ENCODE assay signal across 8 cellular contexts in the genomic region with DNA sequence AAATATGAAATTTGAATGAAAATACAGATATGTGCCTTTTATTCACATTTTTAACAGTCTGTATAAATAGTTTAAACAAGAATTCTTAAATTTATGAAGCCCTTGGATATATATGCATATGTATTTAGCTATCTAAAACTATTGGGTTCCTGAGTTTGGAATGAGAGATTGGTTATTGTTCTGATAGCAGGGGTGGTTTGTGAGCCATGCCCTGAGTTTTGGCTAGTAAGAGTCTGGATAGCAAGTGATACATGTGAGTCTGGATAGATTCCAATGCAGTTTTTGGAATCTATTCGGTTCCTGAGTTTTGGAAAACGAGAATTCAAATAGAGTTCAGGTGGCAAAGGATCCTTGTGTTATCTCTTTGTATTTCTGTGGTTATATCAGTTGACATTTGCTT. TPM values are rescaled to one million over a fixed set of nuclear protein-coding genes. Genes with fewer than 3 reads are reported as not detected.
DNase-seq lines count a peak whose midpoint lies in the region; ATAC-seq and TF ChIP-seq lines count a peak whose summit lies in the region.

No MANE protein-coding gene starts in this region.

- intact Hi-C loops in CD8-positive, alpha-beta T cell (cut with DNase I, micrococcal nuclease): no loop called here

- peaks cover 48% of the 10 kb centered on the region for H3K4me1 ChIP-seq in CD8-positive, alpha-beta T cell (ENCODE audit: insufficient read depth, low read length)
- peaks cover 24% of the 10 kb centered on the region for H3K4me1 ChIP-seq in foreskin keratinocyte

- H3K4me3 Mint-ChIP-seq in CD8-positive, alpha-beta T cell: peak overlapping the region; percentile 68
- peak overlapping the region; percentile 92 for H3K4me3 Mint-ChIP-seq in natural killer cell treated with Interleukin-12 subunit alpha and Interleukin-12 subunit beta and Interleukin-15 and Interleukin-18, amount 100 ng/mL, for 72 hours

- H3K27me3 ChIP-seq in CD8-positive, alpha-beta T cell (ENCODE audit: insufficient read depth, low read length): no peaks in the 10 kb centered on the region
- H3K27me3 ChIP-seq in foreskin keratinocyte: no peaks in the 10 kb centered on the region

- H3K27ac ChIP-seq in CD8-positive, alpha-beta T cell (ENCODE audit: low read depth, low read length): no peak overlapping the region
- no peak overlapping the region for H3K27ac ChIP-seq in foreskin keratinocyte

- H3K9me3 Mint-ChIP-seq in CD8-positive, alpha-beta T cell: no peaks in the 10 kb centered on the region
- H3K9me3 Mint-ChIP-seq in natural killer cell treated with Interleukin-12 subunit alpha and Interleukin-12 subunit beta and Interleukin-15 and Interleukin-18, amount 100 ng/mL, for 72 hours: no peaks in the 10 kb centered on the region

- H3K4me3 ChIP-seq in CD8-positive, alpha-beta T cell (ENCODE audit: low read depth, low read length): peak overlapping the region; percentile 34

- no peak for ATAC-seq in CD8-positive, alpha-beta T cell
- no peak for ATAC-seq in natural killer cell treated with Interleukin-12 subunit alpha and Interleukin-12 subunit beta and Interleukin-15 and Interleukin-18, amount 100 ng/mL, for 72 hours
- no peak for ATAC-seq in foreskin keratinocyte

- no peaks in the 10 kb centered on the region for H3K27me3 Mint-ChIP-seq in CD8-positive, alpha-beta T cell (ENCODE audit: low read depth)
- no peaks in the 10 kb centered on the region for H3K27me3 Mint-ChIP-seq in natural killer cell treated with Interleukin-12 subunit alpha and Interleukin-12 subunit beta and Interleukin-15 and Interleukin-18, amount 100 ng/mL, for 72 hours

- H3K36me3 ChIP-seq in CD8-positive, alpha-beta T cell (ENCODE audit: insufficient read depth, low read length): no peaks in the 10 kb centered on the region

- TF ChIP-seq CTCF in CD8-positive, alpha-beta T cell (IDR thresholded peaks at IDR 0.05): no peak
- no peak for TF ChIP-seq CTCF in foreskin keratinocyte (conservative IDR thresholded peaks at IDR 0.05)

- CTCF ChIA-PET in CD8-positive, alpha-beta T cell (lab: Charles Lee): no interaction called here

- no peak for DNase-seq in CD8-positive, alpha-beta T cell
- peak; percentile 12 for DNase-seq in M059J (ENCODE audit: low read depth)
- peak; percentile 14 for DNase-seq in cerebellum (ENCODE audit: low spot score)
- no peak for DNase-seq in natural killer cell treated with Interleukin-12 subunit alpha and Interleukin-12 subunit beta and Interleukin-15 and Interleukin-18, amount 100 ng/mL, for 72 hours (ENCODE audit: low spot score)
- DNase-seq in Kasumi-1 (lab: John Stamatoyannopoulos, UW): no peak
- no peak for DNase-seq in foreskin keratinocyte
- no peak for DNase-seq in GDM1 (lab: John Stamatoyannopoulos, UW)
- no peak for DNase-seq in NAMALWA (ENCODE audit: low spot score)

- H3K4me1 Mint-ChIP-seq in CD8-positive, alpha-beta T cell (ENCODE audit: low read depth): peaks cover 80% of the 10 kb centered on the region
- H3K4me1 Mint-ChIP-seq in natural killer cell treated with Interleukin-12 subunit alpha and Interleukin-12 subunit beta and Interleukin-15 and Interleukin-18, amount 100 ng/mL, for 72 hours (ENCODE audit: low read depth in 2 of 2): peaks cover 56 to 58% of the 10 kb centered on the region in 2 donors

- peaks cover 14% of the 10 kb centered on the region for H3K36me3 Mint-ChIP-seq in CD8-positive, alpha-beta T cell
- H3K36me3 Mint-ChIP-seq in natural killer cell treated with Interleukin-12 subunit alpha and Interleukin-12 subunit beta and Interleukin-15 and Interleukin-18, amount 100 ng/mL, for 72 hours: no peaks in the 10 kb centered on the region

- no peak overlapping the region for H3K27ac Mint-ChIP-seq in CD8-positive, alpha-beta T cell
- H3K27ac Mint-ChIP-seq in natural killer cell treated with Interleukin-12 subunit alpha and Interleukin-12 subunit beta and Interleukin-15 and Interleukin-18, amount 100 ng/mL, for 72 hours: no peak overlapping the region

- no peaks in the 10 kb centered on the region for H3K9me3 ChIP-seq in CD8-positive, alpha-beta T cell (ENCODE audit: low read length)

- POLR2A ChIA-PET in CD8-positive, alpha-beta T cell (lab: Charles Lee): no interaction called here

RNA-seq across cellular contexts. Expression of gene MAN1A2, which starts 2.8 kb away (rescaled TPM):
- 10 to 100 TPM; 46.5 to 49.3 TPM for total RNA-seq in CD8-positive, alpha-beta T cell
- total RNA-seq in M059J (2014; rRNA removed; shearing (Covaris generic)): 15.3 and 20.9 TPM in 2 replicates
- total RNA-seq in cerebellum: 63.8 TPM
- total RNA-seq in natural killer cell treated with Interleukin-12 subunit alpha and Interleukin-12 subunit beta and Interleukin-15 and Interleukin-18, amount 100 ng/mL, for 72 hours: 10 to 100 TPM; 44.3 to 47.4 TPM
- total RNA-seq in foreskin keratinocyte: 19.5 and 22.7 TPM in 2 replicates
- 3.7 and 3.8 TPM in 2 replicates for polyA plus RNA-seq in foreskin keratinocyte

Comparison
In these comparisons a context has a peak if more than half of its experiments do, and no peak if none do; other contexts are left out.
1. DNase-seq: peak in M059J (single experiment) and cerebellum (single experiment); none in CD8-positive, alpha-beta T cell (0 of 7), natural killer cell treated with Interleukin-12 subunit alpha and Interleukin-12 subunit beta and Interleukin-15 and Interleukin-18, amount 100 ng/mL, for 72 hours (single experiment), Kasumi-1 (0 of 2), foreskin keratinocyte (0 of 2), GDM1 (single experiment) and NAMALWA (single experiment).